Comparison of ENCODE assay signal across 18 cellular contexts in genomic region chr6:33679761-33680160, GRCh38. TPM values are rescaled to one million over a fixed set of nuclear protein-coding genes. Genes with fewer than 3 reads are reported as not detected.
DNase-seq lines count a peak whose midpoint lies in the region; ATAC-seq and TF ChIP-seq lines count a peak whose summit lies in the region.
"Had no signal": no experiment of that assay in that cellular context is flagged by ENCODE, and none has a peak within 500 bp of the region (broad histone marks: within the 10 kb centered on the region; RNA-seq: fewer than 3 reads in every experiment).

No MANE protein-coding gene starts in this region.

- H3K9me3 ChIP-seq in mucosa of descending colon = no peaks in the 10 kb centered on the region
- H3K9me3 ChIP-seq: Caco-2 had no signal

- peak overlapping the region; percentile 17; the same call in 1 of the 2 replicates for H3K27ac ChIP-seq in RWPE1

- DNase-seq in activated naive CD8-positive, alpha-beta T cell treated with anti-CD3 and anti-CD28 coated beads for 36 hours = no peak
- DNase-seq in activated naive CD8-positive, alpha-beta T cell treated with anti-CD3 and anti-CD28 coated beads, Interleukin-2, amount 50 U/mL, for 24 hours = no peak
- DNase-seq in RWPE1 (ENCODE audit: low spot score) = no peak
- no peak for DNase-seq in endothelial cell (ENCODE audit: low spot score)
- no peak for DNase-seq in stimulated activated effector memory CD8-positive, alpha-beta T cell treated with anti-CD3 and anti-CD28 coated beads, Interleukin-12 subunit alpha, Interleukin-12 subunit beta, amount 100 ng/mL, for 72 hours (ENCODE audit: low spot score in 2 of 2)
- DNase-seq in KG1 (lab: John Stamatoyannopoulos, UW) = no peak
- no peak for DNase-seq in GM13977 (ENCODE audit: low spot score)
- DNase-seq in mucosa of descending colon = no peak
- DNase-seq: C1 segment of cervical spinal cord; Caco-2; CD4-positive, CD25-positive, alpha-beta regulatory T cell; CD8-positive, alpha-beta T cell; DMS153; DND-41; H9 had no signal

- no peaks in the 10 kb centered on the region for H3K27me3 Mint-ChIP-seq in activated naive CD8-positive, alpha-beta T cell treated with anti-CD3 and anti-CD28 coated beads for 36 hours
- no peaks in the 10 kb centered on the region for H3K27me3 Mint-ChIP-seq in activated naive CD8-positive, alpha-beta T cell treated with anti-CD3 and anti-CD28 coated beads, Interleukin-2, amount 50 U/mL, for 24 hours
- H3K27me3 Mint-ChIP-seq in endothelial cell (ENCODE audit: unreplicated experiment) = peaks cover 6% of the 10 kb centered on the region
- H3K27me3 Mint-ChIP-seq: B cell; CD4-positive, CD25-positive, alpha-beta regulatory T cell had no signal

- intact Hi-C loops in mucosa of descending colon (cut with DNase I, micrococcal nuclease) = no loop called here

- no peaks in the 10 kb centered on the region for H3K4me1 ChIP-seq in mucosa of descending colon (ENCODE audit: low read depth)
- H3K4me1 ChIP-seq: Caco-2 had no signal

- peaks cover 2% of the 10 kb centered on the region for H3K4me1 Mint-ChIP-seq in activated naive CD8-positive, alpha-beta T cell treated with anti-CD3 and anti-CD28 coated beads for 36 hours
- H3K4me1 Mint-ChIP-seq in activated naive CD8-positive, alpha-beta T cell treated with anti-CD3 and anti-CD28 coated beads, Interleukin-2, amount 50 U/mL, for 24 hours = peaks cover 13% of the 10 kb centered on the region
- no peaks in the 10 kb centered on the region for H3K4me1 Mint-ChIP-seq in endothelial cell (ENCODE audit: unreplicated experiment)
- peaks cover 28% of the 10 kb centered on the region for H3K4me1 Mint-ChIP-seq in stimulated activated effector memory CD8-positive, alpha-beta T cell treated with anti-CD3 and anti-CD28 coated beads, Interleukin-12 subunit alpha, Interleukin-12 subunit beta, amount 100 ng/mL, for 72 hours
- H3K4me1 Mint-ChIP-seq: GM23338, H9 had no signal

- no peaks in the 10 kb centered on the region for H3K9me3 Mint-ChIP-seq in activated naive CD8-positive, alpha-beta T cell treated with anti-CD3 and anti-CD28 coated beads for 36 hours
- no peaks in the 10 kb centered on the region for H3K9me3 Mint-ChIP-seq in activated naive CD8-positive, alpha-beta T cell treated with anti-CD3 and anti-CD28 coated beads, Interleukin-2, amount 50 U/mL, for 24 hours
- H3K9me3 Mint-ChIP-seq in endothelial cell (ENCODE audit: unreplicated experiment) = no peaks in the 10 kb centered on the region
- H3K9me3 Mint-ChIP-seq in stimulated activated effector memory CD8-positive, alpha-beta T cell treated with anti-CD3 and anti-CD28 coated beads, Interleukin-12 subunit alpha, Interleukin-12 subunit beta, amount 100 ng/mL, for 72 hours = no peaks in the 10 kb centered on the region
- H3K9me3 Mint-ChIP-seq: CD4-positive, CD25-positive, alpha-beta regulatory T cell; CD8-positive, alpha-beta T cell; GM23338; H9 had no signal

- no peak overlapping the region for H3K27ac Mint-ChIP-seq in activated naive CD8-positive, alpha-beta T cell treated with anti-CD3 and anti-CD28 coated beads for 36 hours
- H3K27ac Mint-ChIP-seq in activated naive CD8-positive, alpha-beta T cell treated with anti-CD3 and anti-CD28 coated beads, Interleukin-2, amount 50 U/mL, for 24 hours = no peak overlapping the region
- no peak overlapping the region for H3K27ac Mint-ChIP-seq in endothelial cell (ENCODE audit: unreplicated experiment)
- H3K27ac Mint-ChIP-seq in stimulated activated effector memory CD8-positive, alpha-beta T cell treated with anti-CD3 and anti-CD28 coated beads, Interleukin-12 subunit alpha, Interleukin-12 subunit beta, amount 100 ng/mL, for 72 hours = peak overlapping the region; percentile 40
- H3K27ac Mint-ChIP-seq: CD4-positive, CD25-positive, alpha-beta regulatory T cell; CD8-positive, alpha-beta T cell; GM23338 had no signal

- peaks cover 17% of the 10 kb centered on the region for H3K36me3 Mint-ChIP-seq in activated naive CD8-positive, alpha-beta T cell treated with anti-CD3 and anti-CD28 coated beads for 36 hours
- H3K36me3 Mint-ChIP-seq in activated naive CD8-positive, alpha-beta T cell treated with anti-CD3 and anti-CD28 coated beads, Interleukin-2, amount 50 U/mL, for 24 hours (ENCODE audit: low read depth) = peaks cover 34% of the 10 kb centered on the region
- H3K36me3 Mint-ChIP-seq in endothelial cell (ENCODE audit: low read depth, unreplicated experiment) = peaks cover 50% of the 10 kb centered on the region
- H3K36me3 Mint-ChIP-seq in stimulated activated effector memory CD8-positive, alpha-beta T cell treated with anti-CD3 and anti-CD28 coated beads, Interleukin-12 subunit alpha, Interleukin-12 subunit beta, amount 100 ng/mL, for 72 hours = peaks cover 99% of the 10 kb centered on the region

- no peak for ATAC-seq in activated naive CD8-positive, alpha-beta T cell treated with anti-CD3 and anti-CD28 coated beads, Interleukin-2, amount 50 U/mL, for 24 hours
- ATAC-seq in stimulated activated effector memory CD8-positive, alpha-beta T cell treated with anti-CD3 and anti-CD28 coated beads, Interleukin-12 subunit alpha, Interleukin-12 subunit beta, amount 100 ng/mL, for 72 hours = no peak
- ATAC-seq in mucosa of descending colon = no peak
- ATAC-seq: CD8-positive, alpha-beta T cell; GM23338; HCT116 had no signal

- TF ChIP-seq CTCF in RWPE1 (conservative IDR thresholded peaks at IDR 0.05; ENCODE audit: low read depth) (no peak), endothelial cell (IDR thresholded peaks at IDR 0.05; ENCODE audit: unreplicated experiment) (no peak), GM13977 (IDR thresholded peaks at IDR 0.05; ENCODE audit: extremely low read depth, insufficient read depth, missing control alignments) (no peak), mucosa of descending colon (IDR thresholded peaks at IDR 0.05) (no peak)

- CTCF ChIA-PET in RWPE1 (lab: Yijun Ruan, JAX) = no interaction called here

- in situ Hi-C loops in GM13977 (cut with MboI; ENCODE audit: low pct_unique_long_range_greater_than_20kb, low sequenced_read_pairs, unreplicated experiment) = no loop called here

- POLR2A ChIA-PET in RWPE1 (lab: Yijun Ruan, JAX; ENCODE audit: low non-redundant PET) = no interaction called here

- no peak overlapping the region for H3K4me3 ChIP-seq in mucosa of descending colon
- H3K4me3 ChIP-seq: GM23338 had no signal

- H3K36me3 ChIP-seq in mucosa of descending colon (ENCODE audit: low read depth) = no peaks in the 10 kb centered on the region

- H3K4me3 Mint-ChIP-seq in activated naive CD8-positive, alpha-beta T cell treated with anti-CD3 and anti-CD28 coated beads for 36 hours = peak overlapping the region; percentile 42
- no peak overlapping the region for H3K4me3 Mint-ChIP-seq in activated naive CD8-positive, alpha-beta T cell treated with anti-CD3 and anti-CD28 coated beads, Interleukin-2, amount 50 U/mL, for 24 hours
- peak overlapping the region; percentile 54 for H3K4me3 Mint-ChIP-seq in endothelial cell (ENCODE audit: unreplicated experiment)
- no peak overlapping the region for H3K4me3 Mint-ChIP-seq in stimulated activated effector memory CD8-positive, alpha-beta T cell treated with anti-CD3 and anti-CD28 coated beads, Interleukin-12 subunit alpha, Interleukin-12 subunit beta, amount 100 ng/mL, for 72 hours
- H3K4me3 Mint-ChIP-seq: B cell; CD4-positive, CD25-positive, alpha-beta regulatory T cell; CD8-positive, alpha-beta T cell; GM23338; H9 had no signal

RNA-seq across cellular contexts. Expression of gene UQCC2, which starts 31.7 kb away (rescaled TPM):
- total RNA-seq in activated naive CD8-positive, alpha-beta T cell treated with anti-CD3 and anti-CD28 coated beads for 36 hours = 100 to 1,000 TPM; 118 to 126 TPM
- total RNA-seq in endothelial cell (ENCODE audit: unreplicated experiment) = 54.9 TPM
- total RNA-seq in mucosa of descending colon = 10 to 100 TPM; 41.8 to 48.6 (median 45.7) TPM

RNA-seq across cellular contexts. Expression of gene ITPR3, which starts 58.6 kb away (rescaled TPM):
- 10 to 100 TPM; 35.5 to 36.6 TPM for total RNA-seq in activated naive CD8-positive, alpha-beta T cell treated with anti-CD3 and anti-CD28 coated beads for 36 hours
- total RNA-seq in endothelial cell (ENCODE audit: unreplicated experiment) (124 TPM), mucosa of descending colon (100 to 1,000 TPM in 2 of 3 donors, 10 to 100 TPM in 1; 60.2 to 111 (median 103) TPM)

Comparison
In these comparisons a context has a peak if more than half of its experiments do, and no peak if none do; other contexts are left out.
1. H3K4me3 Mint-ChIP-seq: peak in activated naive CD8-positive, alpha-beta T cell treated with anti-CD3 and anti-CD28 coated beads for 36 hours (single experiment) and endothelial cell (single experiment); none in activated naive CD8-positive, alpha-beta T cell treated with anti-CD3 and anti-CD28 coated beads, Interleukin-2, amount 50 U/mL, for 24 hours (single experiment) and stimulated activated effector memory CD8-positive, alpha-beta T cell treated with anti-CD3 and anti-CD28 coated beads, Interleukin-12 subunit alpha, Interleukin-12 subunit beta, amount 100 ng/mL, for 72 hours (single experiment).